In the genomic region with DNA sequence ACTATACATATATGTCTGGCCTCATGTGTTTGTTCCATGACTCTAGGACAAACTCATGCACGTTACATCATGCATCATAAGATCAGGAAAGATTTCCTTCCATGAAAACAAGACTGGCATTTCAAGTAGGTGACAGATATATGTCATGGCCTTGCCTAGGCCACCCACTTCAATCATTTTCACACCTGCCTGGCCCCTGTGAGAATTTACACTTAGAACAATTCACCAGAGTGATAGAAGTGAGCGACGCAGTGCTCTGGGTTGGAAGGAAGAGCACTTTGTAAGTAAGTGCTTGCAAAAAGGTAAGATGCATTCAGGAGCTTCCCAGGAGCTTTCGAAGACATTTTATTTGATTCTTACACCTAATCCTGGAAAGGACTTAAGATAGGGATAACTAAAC, we compare ENCODE assay signal across 15 cellular contexts. TPM values are rescaled to one million over a fixed set of nuclear protein-coding genes. Genes with fewer than 3 reads are reported as not detected.
DNase-seq lines count a peak whose midpoint lies in the region; ATAC-seq, FAIRE-seq and TF ChIP-seq lines count a peak whose summit lies in the region.
"Had no signal": no experiment of that assay in that cellular context is flagged by ENCODE, and none has a peak within 500 bp of the region (broad histone marks: within the 10 kb centered on the region; RNA-seq: fewer than 3 reads in every experiment).

No MANE protein-coding gene starts in this region.

- ATAC-seq in central memory CD8-positive, alpha-beta T cell (replicated peaks; ENCODE audit: extremely low read depth, poor library complexity, severe bottlenecking): no peak
- no peak for ATAC-seq in pancreas
- ATAC-seq: GM12878, PC-3 had no signal

- H3K27ac ChIP-seq in CD8-positive, alpha-beta memory T cell (ENCODE audit: low read depth, low read length): no peak overlapping the region
- H3K27ac ChIP-seq in pancreas (peak overlapping the region in 3 of 4 donors; percentile 53 to 74 (median 63)), A673 (ENCODE audit: low read depth, low read length, poor library complexity, severe bottlenecking) (no peak overlapping the region)

- CTCF ChIA-PET in CD8-positive, alpha-beta memory T cell (lab: Charles Lee): interaction anchor here (2.8 kb wide), 1 partner anchor 9 kb away, joined by 11 read pairs; no protein-coding TSS in a partner anchor
- CTCF ChIA-PET in A673 (lab: Charles Lee): no interaction called here

- H3K4me3 ChIP-seq in CD8-positive, alpha-beta memory T cell (ENCODE audit: low read length): no peak overlapping the region
- H3K4me3 ChIP-seq in pancreas: no peak overlapping the region
- H3K4me3 ChIP-seq in A673 (ENCODE audit: low read depth, low read length, poor library complexity, severe bottlenecking): no peak overlapping the region
- H3K4me3 ChIP-seq: GM12878 had no signal

- no peaks in the 10 kb centered on the region for H3K36me3 Mint-ChIP-seq in activated naive CD4-positive, alpha-beta T cell treated with anti-CD3 and anti-CD28 coated beads, Interleukin-2, amount 50 U/mL, for 24 hours
- H3K36me3 Mint-ChIP-seq in CD8-positive, alpha-beta memory T cell: peaks cover 0 to 3% (median 0%) of the 10 kb centered on the region in 3 donors
- no peaks in the 10 kb centered on the region for H3K36me3 Mint-ChIP-seq in central memory CD8-positive, alpha-beta T cell (ENCODE audit: insufficient read depth)

- no peak for FAIRE-seq in pancreas (lab: Jason Lieb, UNC)
- FAIRE-seq: GM12878 had no signal

- no peaks in the 10 kb centered on the region for H3K9me3 ChIP-seq in CD8-positive, alpha-beta memory T cell (ENCODE audit: low read length)
- H3K9me3 ChIP-seq in pancreas (no peaks in the 10 kb centered on the region), A673 (ENCODE audit: low read depth, low read length, poor library complexity, severe bottlenecking) (no peaks in the 10 kb centered on the region)

- no peak for TF ChIP-seq CTCF in pancreas (IDR thresholded peaks at IDR 0.05)
- TF ChIP-seq CTCF in A673 (conservative IDR thresholded peaks at IDR 0.05; ENCODE audit: low read depth, low read length): no peak

- intact Hi-C loops in pancreas (cut with DNase I): no loop called here
- intact Hi-C loops in A673 (cut with micrococcal nuclease; ENCODE audit: unreplicated experiment): no loop called here

- no peak for DNase-seq in activated naive CD4-positive, alpha-beta T cell (lab: John Stamatoyannopoulos, UW)
- DNase-seq in CD8-positive, alpha-beta memory T cell: peak in 1 of 5 donors; percentile 17
- no peak for DNase-seq in central memory CD8-positive, alpha-beta T cell (ENCODE audit: low spot score in 2 of 2)
- DNase-seq in pancreas: no peak
- no peak for DNase-seq in stimulated activated CD4-positive, alpha-beta T cell treated with anti-CD3 and anti-CD28 coated beads, Interleukin-4, amount 100 ng/mL, for 4 hours
- DNase-seq in A673 (ENCODE audit: low spot score): no peak
- DNase-seq in D341Med (ENCODE audit: low spot score): no peak
- DNase-seq: ACHN, NCI-H1105, NCI-H1694 treated with DMSO at 0.1 percent for 48 hours, NCI-H69, PC-3 had no signal

- H3K27me3 ChIP-seq in CD8-positive, alpha-beta memory T cell (ENCODE audit: insufficient read depth, low read length, poor library complexity, severe bottlenecking): no peaks in the 10 kb centered on the region
- H3K27me3 ChIP-seq in pancreas (no peaks in the 10 kb centered on the region), A673 (replicated peaks; ENCODE audit: insufficient read depth, low read depth, low read length, poor library complexity) (no peaks in the 10 kb centered on the region)

- POLR2A ChIA-PET in CD8-positive, alpha-beta memory T cell (lab: Charles Lee): interaction anchor here (2.3 to 3.1 kb wide), 2 partner anchors 9 to 10 kb away, joined by 8 read pairs; no protein-coding TSS in a partner anchor
- POLR2A ChIA-PET in A673 (lab: Charles Lee; ENCODE audit: low non-redundant PET): no interaction called here

- H3K4me1 ChIP-seq in CD8-positive, alpha-beta memory T cell (ENCODE audit: insufficient read depth, low read length): peaks cover 47% of the 10 kb centered on the region
- H3K4me1 ChIP-seq in pancreas (peaks cover 52 to 67% (median 56%) of the 10 kb centered on the region in 3 donors), A673 (ENCODE audit: insufficient read depth, low read length, poor library complexity, severe bottlenecking) (no peaks in the 10 kb centered on the region)

- no TSS peak for BruUV-seq in A673 (replicated peaks; lab: Mats Ljungman, UMichigan)

- peaks cover 52% of the 10 kb centered on the region for H3K4me1 Mint-ChIP-seq in activated naive CD4-positive, alpha-beta T cell treated with anti-CD3 and anti-CD28 coated beads, Interleukin-2, amount 50 U/mL, for 24 hours
- H3K4me1 Mint-ChIP-seq in CD8-positive, alpha-beta memory T cell: peaks cover 60 to 62% (median 62%) of the 10 kb centered on the region in 3 donors
- peaks cover 53% of the 10 kb centered on the region for H3K4me1 Mint-ChIP-seq in central memory CD8-positive, alpha-beta T cell

- no peaks in the 10 kb centered on the region for H3K9me3 Mint-ChIP-seq in activated naive CD4-positive, alpha-beta T cell treated with anti-CD3 and anti-CD28 coated beads, Interleukin-2, amount 50 U/mL, for 24 hours
- H3K9me3 Mint-ChIP-seq in CD8-positive, alpha-beta memory T cell: no peaks in the 10 kb centered on the region
- no peaks in the 10 kb centered on the region for H3K9me3 Mint-ChIP-seq in central memory CD8-positive, alpha-beta T cell

- H3K4me3 Mint-ChIP-seq in activated naive CD4-positive, alpha-beta T cell treated with anti-CD3 and anti-CD28 coated beads, Interleukin-2, amount 50 U/mL, for 24 hours: peak overlapping the region; percentile 75
- peak overlapping the region; percentile 23 to 83 (median 74) for H3K4me3 Mint-ChIP-seq in CD8-positive, alpha-beta memory T cell
- H3K4me3 Mint-ChIP-seq in central memory CD8-positive, alpha-beta T cell: peak overlapping the region; percentile 69

- WGBS in pancreas, 2 donors: 95 to 99% methylated on average over 4 of the region's 4 CpGs

- no peaks in the 10 kb centered on the region for H3K36me3 ChIP-seq in CD8-positive, alpha-beta memory T cell (ENCODE audit: insufficient read depth, low read length)
- H3K36me3 ChIP-seq in pancreas (no peaks in the 10 kb centered on the region), A673 (ENCODE audit: insufficient read depth, low read length, poor library complexity, severe bottlenecking) (no peaks in the 10 kb centered on the region)

- H3K27me3 Mint-ChIP-seq in activated naive CD4-positive, alpha-beta T cell treated with anti-CD3 and anti-CD28 coated beads, Interleukin-2, amount 50 U/mL, for 24 hours: no peaks in the 10 kb centered on the region
- H3K27me3 Mint-ChIP-seq in CD8-positive, alpha-beta memory T cell: no peaks in the 10 kb centered on the region
- H3K27me3 Mint-ChIP-seq in central memory CD8-positive, alpha-beta T cell: no peaks in the 10 kb centered on the region

- H3K27ac Mint-ChIP-seq in activated naive CD4-positive, alpha-beta T cell treated with anti-CD3 and anti-CD28 coated beads, Interleukin-2, amount 50 U/mL, for 24 hours: no peak overlapping the region
- H3K27ac Mint-ChIP-seq in CD8-positive, alpha-beta memory T cell: peak overlapping the region; percentile 48 to 91 (median 86)
- H3K27ac Mint-ChIP-seq in central memory CD8-positive, alpha-beta T cell (ENCODE audit: low read depth): peak overlapping the region; percentile 85

RNA-seq across cellular contexts. Expression of a gene that starts 39.5 kb away (rescaled TPM):
- not detected for total RNA-seq in CD8-positive, alpha-beta memory T cell
- polyA plus RNA-seq in CD8-positive, alpha-beta memory T cell: 0.45 TPM
- 10 to 100 TPM; 14.8 to 30.5 (median 19.9) TPM for total RNA-seq in pancreas
- polyA plus RNA-seq in pancreas: 10 to 100 TPM; 20.3 to 25.2 TPM
- not detected in 2 replicates for total RNA-seq in A673 (2021)
- total RNA-seq: MCF 10A had no signal

Comparison
In these comparisons a context has a peak if more than half of its experiments do, and no peak if none do; other contexts are left out.
1. H3K27ac ChIP-seq: peak in pancreas (3 of 4); none in CD8-positive, alpha-beta memory T cell (single experiment) and A673 (single experiment).
2. RNA of a gene that starts 39.5 kb away (total RNA-seq): 14.8 to 30.5 TPM in pancreas; not detected in CD8-positive, alpha-beta memory T cell and not detected in A673; every median in the first group is over 10 times any median in the second.
3. Peak in every context shown above with its lines, with median percentiles within 50 percentile points of each other: H3K4me3 Mint-ChIP-seq.